22 cellular contexts compared by ENCODE assay signal in genomic region chr18:9629709-9630108, GRCh38. TPM values are rescaled to one million over a fixed set of nuclear protein-coding genes. Genes with fewer than 3 reads are reported as not detected.
DNase-seq lines count a peak whose midpoint lies in the region; ATAC-seq, FAIRE-seq and TF ChIP-seq lines count a peak whose summit lies in the region.
"Had no signal": no experiment of that assay in that cellular context is flagged by ENCODE, and none has a peak within 500 bp of the region (broad histone marks: within the 10 kb centered on the region; RNA-seq: fewer than 3 reads in every experiment).

No MANE protein-coding gene starts in this region.

- H3K9me3 Mint-ChIP-seq in astrocyte (ENCODE audit: unreplicated experiment) = no peaks in the 10 kb centered on the region
- H3K9me3 Mint-ChIP-seq: mesothelial cell of epicardium; T-helper 1 cell treated with Interleukin-12 subunit alpha and Interleukin-12 subunit beta and Interleukin-4 antibody, amounts not matched to agents 30 μg/mL and 1 μg/mL, for 36 hours had no signal

- no peaks in the 10 kb centered on the region for H3K9me2 ChIP-seq in PC-9 (ENCODE audit: insufficient read depth)

- no peak overlapping the region for H3K4me3 ChIP-seq in NB4 (ENCODE audit: low read depth, low read length)
- no peak overlapping the region for H3K4me3 ChIP-seq in astrocyte (ENCODE audit: insufficient read depth, low read depth, low read length)
- H3K4me3 ChIP-seq in left lung = no peak overlapping the region
- H3K4me3 ChIP-seq in PC-9 = no peak overlapping the region
- H3K4me3 ChIP-seq: ascending aorta had no signal

- H4K20me1 ChIP-seq in astrocyte (ENCODE audit: insufficient read depth, low read length) (no peaks in the 10 kb centered on the region), PC-9 (ENCODE audit: insufficient read depth) (no peaks in the 10 kb centered on the region)

- POLR2A ChIA-PET in PC-9 (lab: Charles Lee; ENCODE audit: unreplicated experiment) = no interaction called here

- no peak for TF ChIP-seq CTCF in D721Med (IDR thresholded peaks at IDR 0.05; ENCODE audit: insufficient read depth, missing control alignments)
- TF ChIP-seq CTCF in NB4 (IDR thresholded peaks at IDR 0.05; ENCODE audit: low read depth, low read length) = no peak
- TF ChIP-seq CTCF in astrocyte (IDR thresholded peaks at IDR 0.05; ENCODE audit: insufficient read depth, low read depth, low read length) = no peak
- TF ChIP-seq CTCF in left lung (IDR thresholded peaks at IDR 0.05) = no peak
- no peak for TF ChIP-seq CTCF in PC-9 (conservative IDR thresholded peaks at IDR 0.05)

- H3K4me1 ChIP-seq in astrocyte (ENCODE audit: insufficient read depth, low read length) (peaks cover 20% of the 10 kb centered on the region), left lung (no peaks in the 10 kb centered on the region), PC-9 (replicated peaks; ENCODE audit: insufficient read depth) (peaks cover 59% of the 10 kb centered on the region)

- ATAC-seq in left lung = peak; percentile 59
- no peak for ATAC-seq in HG03439 (IDR thresholded peaks at IDR 0.05; ENCODE audit: unreplicated experiment)
- ATAC-seq: activated CD4-positive, CD25-positive, alpha-beta regulatory T cell treated with anti-CD3 and anti-CD28 coated beads, Interleukin-2, amount 50 U/mL, for 24 hours; activated CD8-positive, alpha-beta memory T cell treated with anti-CD3 and anti-CD28 coated beads, Interleukin-2, amount 10 ng/mL, durations not matched to agents 7 days and 5 days had no signal

- H3K4me3 Mint-ChIP-seq in astrocyte (ENCODE audit: unreplicated experiment) = peak overlapping the region; percentile 5
- H3K4me3 Mint-ChIP-seq: activated CD8-positive, alpha-beta memory T cell treated with anti-CD3 and anti-CD28 coated beads, Interleukin-2, amount 10 ng/mL, durations not matched to agents 7 days and 5 days; B cell; mesothelial cell of epicardium; T-helper 1 cell treated with Interleukin-12 subunit alpha and Interleukin-12 subunit beta and Interleukin-4 antibody, amounts not matched to agents 30 μg/mL and 1 μg/mL, for 36 hours had no signal

- H3K36me3 ChIP-seq in astrocyte (ENCODE audit: insufficient read depth, low read length) (no peaks in the 10 kb centered on the region), left lung (no peaks in the 10 kb centered on the region), PC-9 (ENCODE audit: low read depth) (no peaks in the 10 kb centered on the region)
- H3K36me3 ChIP-seq: ascending aorta had no signal

- H3K27ac Mint-ChIP-seq in astrocyte (ENCODE audit: unreplicated experiment) = peak overlapping the region; percentile 12
- H3K27ac Mint-ChIP-seq: activated CD8-positive, alpha-beta memory T cell treated with anti-CD3 and anti-CD28 coated beads, Interleukin-2, amount 10 ng/mL, durations not matched to agents 7 days and 5 days; B cell; mesothelial cell of epicardium; T-helper 1 cell treated with Interleukin-12 subunit alpha and Interleukin-12 subunit beta and Interleukin-4 antibody, amounts not matched to agents 30 μg/mL and 1 μg/mL, for 36 hours had no signal

- no peaks in the 10 kb centered on the region for H3K79me2 ChIP-seq in astrocyte (ENCODE audit: insufficient read depth, low read length)
- H3K79me2 ChIP-seq in PC-9 (ENCODE audit: low read depth) = no peaks in the 10 kb centered on the region

- no peak for TF ChIP-seq POLR2A in NB4 (IDR thresholded peaks at IDR 0.05; ENCODE audit: extremely low read depth, insufficient read length)

- H2AFZ ChIP-seq in astrocyte (ENCODE audit: low read depth, low read length) = no peak overlapping the region
- H2AFZ ChIP-seq in PC-9 = no peak overlapping the region

- peaks cover 49% of the 10 kb centered on the region for H3F3A ChIP-seq in PC-9 (ENCODE audit: insufficient read depth, low read depth)

- H3K27me3 Mint-ChIP-seq in astrocyte (ENCODE audit: low read depth, unreplicated experiment) = no peaks in the 10 kb centered on the region

- H3K9ac ChIP-seq in astrocyte (ENCODE audit: low read length) = no peak overlapping the region

- no TSS peak for BruUV-seq in PC-9 (replicated peaks; lab: Mats Ljungman, UMichigan)

- H3K27ac ChIP-seq in astrocyte (ENCODE audit: low read depth, low read length) (no peak overlapping the region), left lung (no peak overlapping the region), PC-9 (no peak overlapping the region)
- H3K27ac ChIP-seq: ascending aorta had no signal

- FAIRE-seq in D721Med (lab: Jason Lieb, UNC) (no peak), astrocyte (lab: Jason Lieb, UNC) (peak; percentile 37)
- FAIRE-seq: kidney, RCC 7860 had no signal

- H3K9me3 ChIP-seq in astrocyte (ENCODE audit: insufficient read depth, low read depth, low read length) (no peaks in the 10 kb centered on the region), left lung (no peaks in the 10 kb centered on the region), PC-9 (ENCODE audit: insufficient read depth, low read depth) (peaks cover under 1% of the 10 kb centered on the region; the same call in 1 of the 2 replicates)
- H3K9me3 ChIP-seq: ascending aorta had no signal

- H3K36me3 Mint-ChIP-seq in astrocyte (ENCODE audit: low read depth, unreplicated experiment) = no peaks in the 10 kb centered on the region
- H3K36me3 Mint-ChIP-seq: activated CD8-positive, alpha-beta memory T cell treated with anti-CD3 and anti-CD28 coated beads, Interleukin-2, amount 10 ng/mL, durations not matched to agents 7 days and 5 days; mesothelial cell of epicardium had no signal

- peaks cover 25% of the 10 kb centered on the region for H3K4me1 Mint-ChIP-seq in astrocyte (ENCODE audit: low read depth, unreplicated experiment)
- H3K4me1 Mint-ChIP-seq: activated CD8-positive, alpha-beta memory T cell treated with anti-CD3 and anti-CD28 coated beads, Interleukin-2, amount 10 ng/mL, durations not matched to agents 7 days and 5 days; B cell had no signal

- intact Hi-C loops in left lung (cut with DNase I) (no loop called here), PC-9 (cut with micrococcal nuclease; ENCODE audit: unreplicated experiment) (no loop called here)

- DNase-seq in D721Med (ENCODE audit: insufficient read length, low spot score) (peak; percentile 55), NB4 (ENCODE audit: low read depth) (peak; percentile 11), astrocyte (ENCODE audit: low read depth) (peak; percentile 49), left lung (no peak), NCI-H526 (lab: John Stamatoyannopoulos, UW) (no peak), PC-9 (no peak)
- no peak for DNase-seq in stimulated activated CD4-positive, alpha-beta T cell treated with anti-CD3 and anti-CD28 coated beads, Interleukin-12 subunit alpha, Interleukin-12 subunit beta, amount 100 ng/mL, for 4 hours
- DNase-seq: activated CD8-positive, alpha-beta memory T cell treated with anti-CD3 and anti-CD28 coated beads, Interleukin-2, amount 10 ng/mL, durations not matched to agents 7 days and 5 days; activated gamma-delta T cell treated with Interleukin-2 at 50 U/mL for 16 hours; kidney; MM.1S; NCI-H2081; NCI-H524 treated with DMSO at 0.1 percent for 48 hours; retina; substantia nigra had no signal

- H3K4me2 ChIP-seq in astrocyte (ENCODE audit: low read length) (no peak overlapping the region), PC-9 (no peak overlapping the region)

- CTCF ChIA-PET in PC-9 (lab: Charles Lee) = no interaction called here

- no peaks in the 10 kb centered on the region for H3K27me3 ChIP-seq in astrocyte (ENCODE audit: insufficient read depth, low read length)
- no peaks in the 10 kb centered on the region for H3K27me3 ChIP-seq in left lung
- H3K27me3 ChIP-seq in PC-9 (ENCODE audit: insufficient read depth, low read depth) = no peaks in the 10 kb centered on the region
- H3K27me3 ChIP-seq: ascending aorta had no signal

RNA-seq across cellular contexts. Expression of gene PPP4R1, which starts 15.3 kb away (rescaled TPM):
- total RNA-seq in astrocyte = 131 and 132 TPM in 2 replicates
- 100 to 1,000 TPM; 156 to 163 TPM for total RNA-seq in left lung
- 157 and 167 TPM in 2 replicates for total RNA-seq in PC-9 (2021)

Comparison
In these comparisons a context has a peak if more than half of its experiments do, and no peak if none do; other contexts are left out.
1. DNase-seq: peak in D721Med (single experiment), NB4 (single experiment) and astrocyte (single experiment); none in left lung (0 of 2), NCI-H526 (0 of 2), stimulated activated CD4-positive, alpha-beta T cell treated with anti-CD3 and anti-CD28 coated beads, Interleukin-12 subunit alpha, Interleukin-12 subunit beta, amount 100 ng/mL, for 4 hours (single experiment) and PC-9 (0 of 2).